ENCODE assay signal across 1 cellular context in the genomic region with DNA sequence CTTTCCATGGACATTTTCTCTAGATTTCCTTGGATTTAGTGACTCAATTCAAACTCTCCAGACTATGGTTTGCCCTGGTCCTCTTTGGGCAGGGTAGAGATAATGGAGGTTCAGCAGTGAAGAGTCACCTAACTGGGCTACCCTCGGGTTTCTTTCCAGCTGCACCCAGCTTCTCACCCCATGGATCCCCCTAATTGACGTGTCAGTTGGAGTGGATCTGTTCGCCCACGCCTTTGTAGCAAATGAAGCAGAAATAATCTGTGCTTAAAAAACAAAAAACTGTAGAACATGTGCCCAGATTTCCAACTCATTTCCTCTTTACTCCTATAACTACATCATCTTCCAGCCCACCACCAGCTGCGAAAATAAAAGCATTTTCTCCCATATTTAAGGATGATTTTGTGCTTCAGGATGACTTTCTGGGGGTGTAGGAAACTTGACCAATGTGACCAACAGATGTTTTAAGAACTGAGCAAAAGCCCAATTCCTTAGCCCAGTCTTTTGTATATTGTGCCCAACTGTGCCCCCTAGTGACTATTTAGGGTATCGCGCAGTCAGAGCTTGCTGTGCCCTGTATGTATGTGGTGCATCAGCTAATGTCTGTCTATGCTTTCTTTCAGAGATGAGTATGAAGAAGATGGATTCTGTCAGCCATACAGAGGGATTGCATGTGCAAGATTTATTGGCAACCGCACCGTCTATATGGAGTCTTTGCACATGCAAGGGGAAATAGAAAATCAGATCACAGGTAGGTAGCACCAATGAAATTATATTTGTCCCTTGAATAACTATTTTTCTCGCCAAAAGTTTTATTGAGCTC.
TF ChIP-seq lines count a peak whose summit lies in the region.

No MANE protein-coding gene starts in this region.

TF ChIP-seq in SK-N-SH, 30 proteins besides CTCF, POLR2A, EP300 and RAD21 (continued from another document):
- TF ChIP-seq NFIC (IDR thresholded peaks at IDR 0.05; ENCODE audit: borderline replicate concordance) (no peak), SIN3A (IDR thresholded peaks at IDR 0.05; ENCODE audit: borderline replicate concordance, low read depth, low read length) (peak; percentile 30; the same call in 1 of the 2 replicates), RFX5 (IDR thresholded peaks at IDR 0.05; ENCODE audit: low read length) (no peak), RCOR1 (IDR thresholded peaks at IDR 0.05; ENCODE audit: low read length) (0 out of 2 replicates have a peak, but pooled peaks have one; percentile 46), FOXM1 (IDR thresholded peaks at IDR 0.05; ENCODE audit: low read depth) (no peak), TAF1 (IDR thresholded peaks at IDR 0.05; ENCODE audit: borderline replicate concordance, low read depth, low read length) (no peak), GATA2 (CRISPR knock-in tag; IDR thresholded peaks at IDR 0.05) (no peak), RXRA (IDR thresholded peaks at IDR 0.05; ENCODE audit: borderline replicate concordance, low read depth) (no peak)
- TF ChIP-seq, protein P1, sequence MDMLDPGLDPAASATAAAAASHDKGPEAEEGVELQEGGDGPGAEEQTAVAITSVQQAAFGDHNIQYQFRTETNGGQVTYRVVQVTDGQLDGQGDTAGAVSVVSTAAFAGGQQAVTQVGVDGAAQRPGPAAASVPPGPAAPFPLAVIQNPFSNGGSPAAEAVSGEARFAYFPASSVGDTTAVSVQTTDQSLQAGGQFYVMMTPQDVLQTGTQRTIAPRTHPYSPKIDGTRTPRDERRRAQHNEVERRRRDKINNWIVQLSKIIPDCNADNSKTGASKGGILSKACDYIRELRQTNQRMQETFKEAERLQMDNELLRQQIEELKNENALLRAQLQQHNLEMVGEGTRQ (IDR thresholded peaks at IDR 0.05; ENCODE audit: borderline replicate concordance, low read depth, low read length): no peak
- TF ChIP-seq, protein P2, sequence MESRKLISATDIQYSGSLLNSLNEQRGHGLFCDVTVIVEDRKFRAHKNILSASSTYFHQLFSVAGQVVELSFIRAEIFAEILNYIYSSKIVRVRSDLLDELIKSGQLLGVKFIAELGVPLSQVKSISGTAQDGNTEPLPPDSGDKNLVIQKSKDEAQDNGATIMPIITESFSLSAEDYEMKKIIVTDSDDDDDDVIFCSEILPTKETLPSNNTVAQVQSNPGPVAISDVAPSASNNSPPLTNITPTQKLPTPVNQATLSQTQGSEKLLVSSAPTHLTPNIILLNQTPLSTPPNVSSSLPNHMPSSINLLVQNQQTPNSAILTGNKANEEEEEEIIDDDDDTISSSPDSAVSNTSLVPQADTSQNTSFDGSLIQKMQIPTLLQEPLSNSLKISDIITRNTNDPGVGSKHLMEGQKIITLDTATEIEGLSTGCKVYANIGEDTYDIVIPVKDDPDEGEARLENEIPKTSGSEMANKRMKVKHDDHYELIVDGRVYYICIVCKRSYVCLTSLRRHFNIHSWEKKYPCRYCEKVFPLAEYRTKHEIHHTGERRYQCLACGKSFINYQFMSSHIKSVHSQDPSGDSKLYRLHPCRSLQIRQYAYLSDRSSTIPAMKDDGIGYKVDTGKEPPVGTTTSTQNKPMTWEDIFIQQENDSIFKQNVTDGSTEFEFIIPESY (IDR thresholded peaks at IDR 0.05; ENCODE audit: borderline replicate concordance, low read depth): no peak
- TF ChIP-seq, protein P3, sequence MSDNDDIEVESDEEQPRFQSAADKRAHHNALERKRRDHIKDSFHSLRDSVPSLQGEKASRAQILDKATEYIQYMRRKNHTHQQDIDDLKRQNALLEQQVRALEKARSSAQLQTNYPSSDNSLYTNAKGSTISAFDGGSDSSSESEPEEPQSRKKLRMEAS (IDR thresholded peaks at IDR 0.05; ENCODE audit: low read depth): peak; percentile 86
TF ChIP-seq in SK-N-SH: peak in this region for 6.
